Comparison of ENCODE assay signal across 18 cellular contexts in the genomic region with DNA sequence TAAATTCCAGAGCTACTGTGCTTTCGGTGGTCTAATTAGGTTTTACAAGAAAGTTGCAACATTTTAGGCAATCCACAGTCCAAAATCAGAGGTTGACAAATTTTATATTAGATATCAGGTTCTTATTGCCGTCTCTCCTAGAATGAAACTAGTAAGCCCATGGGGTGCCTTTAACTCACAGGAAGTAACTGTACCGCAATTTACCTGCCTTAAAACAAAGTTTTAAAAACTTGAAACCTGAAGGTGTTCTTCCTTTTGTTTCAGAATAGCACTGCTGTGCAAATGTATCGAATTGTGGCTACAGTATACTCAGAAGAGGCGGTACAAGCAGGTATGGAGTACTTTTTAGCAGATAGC.
A peak's percentile ranks its signal among the peaks of the same experiment; 100 is the strongest.
DNase-seq lines count a peak whose midpoint lies in the region; ATAC-seq and TF ChIP-seq lines count a peak whose summit lies in the region.
"Had no signal": no experiment of that assay in that cellular context is flagged by ENCODE, and none has a peak within 500 bp of the region (broad histone marks: within the 10 kb centered on the region; RNA-seq: fewer than 3 reads in every experiment).

No MANE protein-coding gene starts in this region.

- H3K4me3 Mint-ChIP-seq in natural killer cell treated with Interleukin-12 subunit alpha and Interleukin-12 subunit beta and Interleukin-15 and Interleukin-18, amount 100 ng/mL, for 72 hours, result no peak overlapping the region
- H3K4me3 Mint-ChIP-seq in natural killer cell, result no peak overlapping the region
- no peak overlapping the region for H3K4me3 Mint-ChIP-seq in activated CD4-positive, alpha-beta memory T cell treated with anti-CD3 and anti-CD28 coated beads for 36 hours
- peak overlapping the region; percentile 8 to 20 for H3K4me3 Mint-ChIP-seq in effector memory CD8-positive, alpha-beta T cell

- CTCF ChIA-PET in activated CD4-positive, alpha-beta memory T cell treated with anti-CD3 and anti-CD28 coated beads for 36 hours (lab: Charles Lee), result interaction anchor here (1.0 to 2.1 kb wide), 6 partner anchors 9 to 50 kb away, joined by 3 to 7 read pairs (median 4); no protein-coding TSS in a partner anchor

- H3K36me3 ChIP-seq in upper lobe of right lung, result peaks cover 24% of the 10 kb centered on the region
- H3K36me3 ChIP-seq: breast epithelium had no signal

- no peak for ATAC-seq in natural killer cell treated with Interleukin-12 subunit alpha and Interleukin-12 subunit beta and Interleukin-15 and Interleukin-18, amount 100 ng/mL, for 72 hours
- ATAC-seq in natural killer cell (no peak), upper lobe of right lung (no peak)
- ATAC-seq in effector memory CD8-positive, alpha-beta T cell (replicated peaks), result no peak

- no peak for DNase-seq in natural killer cell treated with Interleukin-12 subunit alpha and Interleukin-12 subunit beta and Interleukin-15 and Interleukin-18, amount 100 ng/mL, for 72 hours (ENCODE audit: low spot score)
- no peak for DNase-seq in natural killer cell
- DNase-seq in activated CD4-positive, alpha-beta memory T cell treated with anti-CD3 and anti-CD28 coated beads for 36 hours, result no peak
- no peak for DNase-seq in effector memory CD8-positive, alpha-beta T cell
- DNase-seq in upper lobe of right lung, result no peak
- no peak for DNase-seq in caudate nucleus (lab: John Stamatoyannopoulos, UW)
- DNase-seq in NCI-H524 (lab: John Stamatoyannopoulos, UW), result no peak
- DNase-seq in AG08396 (ENCODE audit: low spot score), result no peak
- DNase-seq: Calu3, esophagus squamous epithelium, left ventricle myocardium inferior, NCI-H1105, SHP77, sigmoid colon, substantia nigra had no signal

- peaks cover 22% of the 10 kb centered on the region for H3K4me1 ChIP-seq in upper lobe of right lung
- H3K4me1 ChIP-seq: breast epithelium, esophagus squamous epithelium, sigmoid colon, vagina had no signal

- peak overlapping the region; percentile 70 to 92 for H3K27ac Mint-ChIP-seq in natural killer cell treated with Interleukin-12 subunit alpha and Interleukin-12 subunit beta and Interleukin-15 and Interleukin-18, amount 100 ng/mL, for 72 hours
- no peak overlapping the region for H3K27ac Mint-ChIP-seq in natural killer cell
- H3K27ac Mint-ChIP-seq in activated CD4-positive, alpha-beta memory T cell treated with anti-CD3 and anti-CD28 coated beads for 36 hours, result peak overlapping the region; percentile 6
- peak overlapping the region; percentile 81 to 82 for H3K27ac Mint-ChIP-seq in effector memory CD8-positive, alpha-beta T cell

- H3K4me3 ChIP-seq in upper lobe of right lung, result no peak overlapping the region
- H3K4me3 ChIP-seq: breast epithelium, esophagus squamous epithelium, left ventricle myocardium inferior, sigmoid colon, vagina had no signal

- H3K36me3 Mint-ChIP-seq in natural killer cell treated with Interleukin-12 subunit alpha and Interleukin-12 subunit beta and Interleukin-15 and Interleukin-18, amount 100 ng/mL, for 72 hours, result peaks cover 34% of the 10 kb centered on the region
- peaks cover 14% of the 10 kb centered on the region for H3K36me3 Mint-ChIP-seq in natural killer cell
- peaks cover 71% of the 10 kb centered on the region for H3K36me3 Mint-ChIP-seq in activated CD4-positive, alpha-beta memory T cell treated with anti-CD3 and anti-CD28 coated beads for 36 hours
- H3K36me3 Mint-ChIP-seq in effector memory CD8-positive, alpha-beta T cell (ENCODE audit: insufficient read depth), result peaks cover 47% of the 10 kb centered on the region

- H3K27me3 Mint-ChIP-seq in natural killer cell treated with Interleukin-12 subunit alpha and Interleukin-12 subunit beta and Interleukin-15 and Interleukin-18, amount 100 ng/mL, for 72 hours, result no peaks in the 10 kb centered on the region
- H3K27me3 Mint-ChIP-seq in natural killer cell (ENCODE audit: low read depth in 2 of 2), result no peaks in the 10 kb centered on the region
- no peaks in the 10 kb centered on the region for H3K27me3 Mint-ChIP-seq in activated CD4-positive, alpha-beta memory T cell treated with anti-CD3 and anti-CD28 coated beads for 36 hours
- no peaks in the 10 kb centered on the region for H3K27me3 Mint-ChIP-seq in effector memory CD8-positive, alpha-beta T cell

- no peaks in the 10 kb centered on the region for H3K9me3 ChIP-seq in upper lobe of right lung
- H3K9me3 ChIP-seq: breast epithelium, esophagus squamous epithelium, left ventricle myocardium inferior, sigmoid colon, vagina had no signal

- H3K27ac ChIP-seq in upper lobe of right lung (peak overlapping the region; percentile 65), caudate nucleus (ENCODE audit: low read depth, low read length) (no peak overlapping the region)
- H3K27ac ChIP-seq: esophagus squamous epithelium, left ventricle myocardium inferior, parathyroid adenoma, sigmoid colon, vagina had no signal

- H3K27me3 ChIP-seq in upper lobe of right lung, result no peaks in the 10 kb centered on the region
- H3K27me3 ChIP-seq: breast epithelium, esophagus squamous epithelium, sigmoid colon, vagina had no signal

- intact Hi-C loops in natural killer cell (cut with micrococcal nuclease), result no loop called here
- intact Hi-C loops in activated CD4-positive, alpha-beta memory T cell treated with anti-CD3 and anti-CD28 coated beads for 36 hours (cut with micrococcal nuclease), result loop anchor here (2.0 kb wide), 1 partner anchor 88 kb away; a partner anchor contains a TSS
- intact Hi-C loops in upper lobe of right lung (cut with DNase I), result no loop called here

- POLR2A ChIA-PET in activated CD4-positive, alpha-beta memory T cell treated with anti-CD3 and anti-CD28 coated beads for 36 hours (lab: Charles Lee), result interaction anchor here (0.7 to 1.6 kb wide), 2 partner anchors 48 to 133 kb away, joined by 3 read pairs; no protein-coding TSS in a partner anchor

- TF ChIP-seq CTCF in natural killer cell (IDR thresholded peaks at IDR 0.05) (no peak), upper lobe of right lung (IDR thresholded peaks at IDR 0.05) (no peak)

- H3K4me1 Mint-ChIP-seq in natural killer cell treated with Interleukin-12 subunit alpha and Interleukin-12 subunit beta and Interleukin-15 and Interleukin-18, amount 100 ng/mL, for 72 hours (ENCODE audit: low read depth in 2 of 2), result peaks cover 36 to 41% of the 10 kb centered on the region in 2 donors
- H3K4me1 Mint-ChIP-seq in natural killer cell, result peaks cover 0 to 10% of the 10 kb centered on the region in 2 donors
- H3K4me1 Mint-ChIP-seq in activated CD4-positive, alpha-beta memory T cell treated with anti-CD3 and anti-CD28 coated beads for 36 hours (ENCODE audit: low read depth), result peaks cover 55% of the 10 kb centered on the region
- peaks cover 8 to 33% of the 10 kb centered on the region in 2 donors for H3K4me1 Mint-ChIP-seq in effector memory CD8-positive, alpha-beta T cell (ENCODE audit: low read depth in 2 of 2)

- no peaks in the 10 kb centered on the region for H3K9me3 Mint-ChIP-seq in natural killer cell treated with Interleukin-12 subunit alpha and Interleukin-12 subunit beta and Interleukin-15 and Interleukin-18, amount 100 ng/mL, for 72 hours
- no peaks in the 10 kb centered on the region for H3K9me3 Mint-ChIP-seq in natural killer cell
- no peaks in the 10 kb centered on the region for H3K9me3 Mint-ChIP-seq in activated CD4-positive, alpha-beta memory T cell treated with anti-CD3 and anti-CD28 coated beads for 36 hours
- no peaks in the 10 kb centered on the region for H3K9me3 Mint-ChIP-seq in effector memory CD8-positive, alpha-beta T cell

Comparison
In these comparisons a context has a peak if more than half of its experiments do, and no peak if none do; other contexts are left out.
1. H3K27ac Mint-ChIP-seq: peak in natural killer cell treated with Interleukin-12 subunit alpha and Interleukin-12 subunit beta and Interleukin-15 and Interleukin-18, amount 100 ng/mL, for 72 hours (2 of 2), activated CD4-positive, alpha-beta memory T cell treated with anti-CD3 and anti-CD28 coated beads for 36 hours (single experiment) and effector memory CD8-positive, alpha-beta T cell (2 of 2); none in natural killer cell (0 of 2).
2. H3K4me3 Mint-ChIP-seq: peak in effector memory CD8-positive, alpha-beta T cell (2 of 2); none in natural killer cell treated with Interleukin-12 subunit alpha and Interleukin-12 subunit beta and Interleukin-15 and Interleukin-18, amount 100 ng/mL, for 72 hours (single experiment), natural killer cell (single experiment) and activated CD4-positive, alpha-beta memory T cell treated with anti-CD3 and anti-CD28 coated beads for 36 hours (single experiment).